15 cellular contexts compared by ENCODE assay signal in genomic region chr6:130900913-130901312, GRCh38.
DNase-seq lines count a peak whose midpoint lies in the region; ATAC-seq and TF ChIP-seq lines count a peak whose summit lies in the region.
"Had no signal": no experiment of that assay in that cellular context is flagged by ENCODE, and none has a peak within 500 bp of the region (broad histone marks: within the 10 kb centered on the region; RNA-seq: fewer than 3 reads in every experiment).

No MANE protein-coding gene starts in this region.

- peak overlapping the region; percentile 58 for H3K4me2 ChIP-seq in osteoblast (ENCODE audit: insufficient read depth, low read length)

- ATAC-seq in activated naive CD8-positive, alpha-beta T cell treated with anti-CD3 and anti-CD28 coated beads, Interleukin-2, amount 50 U/mL, for 24 hours, result no peak
- ATAC-seq: right lobe of liver had no signal

- H3K9me3 Mint-ChIP-seq in endothelial cell (ENCODE audit: unreplicated experiment), result no peaks in the 10 kb centered on the region
- H3K9me3 Mint-ChIP-seq in activated naive CD8-positive, alpha-beta T cell treated with anti-CD3 and anti-CD28 coated beads, Interleukin-2, amount 50 U/mL, for 24 hours, result no peaks in the 10 kb centered on the region
- no peaks in the 10 kb centered on the region for H3K9me3 Mint-ChIP-seq in nephron progenitor cell
- H3K9me3 Mint-ChIP-seq: activated CD4-positive, alpha-beta T cell treated with anti-CD3 and anti-CD28 coated beads, Interleukin-2, amount 10 ng/mL, durations not matched to agents 24 days and 14 days; mesothelial cell of epicardium had no signal

- DNase-seq in COLO829 (ENCODE audit: low spot score) (peak; percentile 2), NCI-H460 (ENCODE audit: extremely low read depth, low read depth) (peak; percentile 12), endothelial cell (ENCODE audit: low spot score) (no peak), osteoblast (ENCODE audit: insufficient read length, low spot score, missing footprints) (no peak), DMS79 treated with DMSO at 0.1 percent for 48 hours (lab: John Stamatoyannopoulos, UW) (no peak), NCI-H146 treated with DMSO at 0.1 percent for 48 hours (lab: John Stamatoyannopoulos, UW; ENCODE audit: unreplicated experiment) (no peak), nephron progenitor cell (no peak)
- DNase-seq in activated naive CD8-positive, alpha-beta T cell treated with anti-CD3 and anti-CD28 coated beads, Interleukin-2, amount 50 U/mL, for 24 hours, result no peak
- DNase-seq: activated CD4-positive, alpha-beta T cell treated with anti-CD3 and anti-CD28 coated beads, Interleukin-2, amount 10 ng/mL, durations not matched to agents 24 days and 14 days; activated gamma-delta T cell treated with Interleukin-2 at 50 U/mL for 16 hours; hippocampal formation; right lobe of liver; upper lobe of left lung had no signal

- H3K79me2 ChIP-seq in osteoblast (ENCODE audit: insufficient read depth, low read length), result no peaks in the 10 kb centered on the region

- H4K20me1 ChIP-seq in osteoblast (ENCODE audit: insufficient read depth, low read length), result no peaks in the 10 kb centered on the region

- H3K9me3 ChIP-seq in osteoblast (ENCODE audit: low read depth, low read length), result no peaks in the 10 kb centered on the region
- H3K9me3 ChIP-seq: right lobe of liver, upper lobe of left lung had no signal

- no peak for TF ChIP-seq CTCF in endothelial cell (IDR thresholded peaks at IDR 0.05; ENCODE audit: unreplicated experiment)
- no peak for TF ChIP-seq CTCF in osteoblast (IDR thresholded peaks at IDR 0.05; ENCODE audit: extremely low read depth, low read depth, low read length)
- no peak for TF ChIP-seq CTCF in nephron progenitor cell (IDR thresholded peaks at IDR 0.05)

- no peak overlapping the region for H3K4me3 ChIP-seq in osteoblast (ENCODE audit: insufficient read depth, low read length)
- H3K4me3 ChIP-seq: right lobe of liver, upper lobe of left lung had no signal

- peaks cover 14% of the 10 kb centered on the region for H3K4me1 ChIP-seq in osteoblast (ENCODE audit: insufficient read depth, low read length)
- H3K4me1 ChIP-seq: right lobe of liver had no signal

- peak overlapping the region; percentile 27 for H3K4me3 Mint-ChIP-seq in endothelial cell (ENCODE audit: unreplicated experiment)
- no peak overlapping the region for H3K4me3 Mint-ChIP-seq in activated naive CD8-positive, alpha-beta T cell treated with anti-CD3 and anti-CD28 coated beads, Interleukin-2, amount 50 U/mL, for 24 hours
- H3K4me3 Mint-ChIP-seq in nephron progenitor cell, result no peak overlapping the region
- H3K4me3 Mint-ChIP-seq: activated CD4-positive, alpha-beta T cell treated with anti-CD3 and anti-CD28 coated beads, Interleukin-2, amount 10 ng/mL, durations not matched to agents 24 days and 14 days; mesothelial cell of epicardium had no signal

- peaks cover 14% of the 10 kb centered on the region for H3K36me3 ChIP-seq in osteoblast (ENCODE audit: insufficient read depth, low read length)

- H3K36me3 Mint-ChIP-seq in endothelial cell (ENCODE audit: low read depth, unreplicated experiment) (peaks cover 16% of the 10 kb centered on the region), nephron progenitor cell (ENCODE audit: low read depth) (peaks cover 30% of the 10 kb centered on the region)
- H3K36me3 Mint-ChIP-seq in activated naive CD8-positive, alpha-beta T cell treated with anti-CD3 and anti-CD28 coated beads, Interleukin-2, amount 50 U/mL, for 24 hours (ENCODE audit: low read depth), result no peaks in the 10 kb centered on the region
- H3K36me3 Mint-ChIP-seq: mesothelial cell of epicardium had no signal

- H3K27ac Mint-ChIP-seq in endothelial cell (ENCODE audit: unreplicated experiment), result no peak overlapping the region
- H3K27ac Mint-ChIP-seq in activated naive CD8-positive, alpha-beta T cell treated with anti-CD3 and anti-CD28 coated beads, Interleukin-2, amount 50 U/mL, for 24 hours, result no peak overlapping the region
- no peak overlapping the region for H3K27ac Mint-ChIP-seq in nephron progenitor cell
- H3K27ac Mint-ChIP-seq: activated CD4-positive, alpha-beta T cell treated with anti-CD3 and anti-CD28 coated beads, Interleukin-2, amount 10 ng/mL, durations not matched to agents 24 days and 14 days; mesothelial cell of epicardium had no signal

- no peaks in the 10 kb centered on the region for H3K27me3 ChIP-seq in osteoblast (ENCODE audit: insufficient read depth, low read length)
- H3K27me3 ChIP-seq: right lobe of liver, upper lobe of left lung had no signal

- H3K27me3 Mint-ChIP-seq in endothelial cell (ENCODE audit: unreplicated experiment), result peaks cover 4% of the 10 kb centered on the region
- H3K27me3 Mint-ChIP-seq in activated naive CD8-positive, alpha-beta T cell treated with anti-CD3 and anti-CD28 coated beads, Interleukin-2, amount 50 U/mL, for 24 hours, result no peaks in the 10 kb centered on the region
- H3K27me3 Mint-ChIP-seq in nephron progenitor cell (ENCODE audit: low read depth, poor library complexity), result no peaks in the 10 kb centered on the region
- H3K27me3 Mint-ChIP-seq: activated CD4-positive, alpha-beta T cell treated with anti-CD3 and anti-CD28 coated beads, Interleukin-2, amount 10 ng/mL, durations not matched to agents 24 days and 14 days had no signal

- H3K4me1 Mint-ChIP-seq in endothelial cell (ENCODE audit: unreplicated experiment), result no peaks in the 10 kb centered on the region
- no peaks in the 10 kb centered on the region for H3K4me1 Mint-ChIP-seq in activated naive CD8-positive, alpha-beta T cell treated with anti-CD3 and anti-CD28 coated beads, Interleukin-2, amount 50 U/mL, for 24 hours
- H3K4me1 Mint-ChIP-seq in nephron progenitor cell, result no peaks in the 10 kb centered on the region
- H3K4me1 Mint-ChIP-seq: activated CD4-positive, alpha-beta T cell treated with anti-CD3 and anti-CD28 coated beads, Interleukin-2, amount 10 ng/mL, durations not matched to agents 24 days and 14 days had no signal

- H2AFZ ChIP-seq in osteoblast (ENCODE audit: low read length), result no peak overlapping the region

- H3K27ac ChIP-seq in osteoblast (ENCODE audit: low read depth, low read length), result no peak overlapping the region
- H3K27ac ChIP-seq: C4-2B, right lobe of liver, upper lobe of left lung had no signal

Comparison
In these comparisons a context has a peak if more than half of its experiments do, and no peak if none do; other contexts are left out.
1. DNase-seq: peak in COLO829 (single experiment) and NCI-H460 (single experiment); none in endothelial cell (single experiment), osteoblast (single experiment), activated naive CD8-positive, alpha-beta T cell treated with anti-CD3 and anti-CD28 coated beads, Interleukin-2, amount 50 U/mL, for 24 hours (single experiment), DMS79 treated with DMSO at 0.1 percent for 48 hours (single experiment), NCI-H146 treated with DMSO at 0.1 percent for 48 hours (single experiment) and nephron progenitor cell (single experiment).